Comparison of ENCODE assay signal across 1 cellular context in the genomic region with DNA sequence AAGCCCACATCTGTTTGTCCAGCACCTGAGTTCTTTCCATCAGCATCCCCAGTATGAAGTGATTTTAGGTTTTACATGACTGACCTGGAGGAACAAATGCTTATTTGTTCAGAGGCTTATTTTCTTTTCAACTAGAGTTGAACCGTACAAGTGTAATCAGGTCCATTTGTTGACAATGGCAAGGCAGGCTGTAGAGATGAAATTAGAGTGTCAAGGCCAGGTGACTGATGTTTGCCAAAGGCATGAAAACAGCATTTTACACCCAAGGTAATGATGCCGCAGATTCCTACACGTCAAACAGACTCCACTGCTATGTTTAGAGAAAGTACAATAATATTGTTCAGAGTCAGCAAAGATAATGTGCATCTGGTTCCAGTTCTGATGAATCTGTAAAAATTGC.
TF ChIP-seq lines count a peak whose summit lies in the region.

No MANE protein-coding gene starts in this region.

TF ChIP-seq in HepG2, 621 proteins besides CTCF, POLR2A, EP300 and RAD21 (continued from another document and continues in another):
- TF ChIP-seq TAF15 (IDR thresholded peaks at IDR 0.05; ENCODE audit: low read depth, low read length, poor library complexity, severe bottlenecking) (no peak), WIZ (CRISPR knock-in tag; IDR thresholded peaks at IDR 0.05) (0 out of 2 replicates have a peak, but pooled peaks have one; percentile 36), HOXA7 (CRISPR knock-in tag; IDR thresholded peaks at IDR 0.05) (no peak), KDM4B (CRISPR knock-in tag; IDR thresholded peaks at IDR 0.05) (0 out of 2 replicates have a peak, but pooled peaks have one; percentile 27), BCL6 (CRISPR knock-in tag; IDR thresholded peaks at IDR 0.05) (peak; percentile 83), JDP2 (CRISPR knock-in tag; IDR thresholded peaks at IDR 0.05; ENCODE audit: borderline replicate concordance) (no peak), ZNF510 (CRISPR knock-in tag; IDR thresholded peaks at IDR 0.05; ENCODE audit: low read depth) (no peak), ZNF121 (CRISPR knock-in tag; IDR thresholded peaks at IDR 0.05) (no peak), ZNF619 (CRISPR knock-in tag; IDR thresholded peaks at IDR 0.05) (no peak), ZNF749 (CRISPR knock-in tag; IDR thresholded peaks at IDR 0.05; ENCODE audit: borderline replicate concordance) (no peak), EED (CRISPR knock-in tag; IDR thresholded peaks at IDR 0.05) (no peak), ZNF563 (CRISPR knock-in tag; IDR thresholded peaks at IDR 0.05) (no peak), MAFF (IDR thresholded peaks at IDR 0.05; ENCODE audit: low read depth, low read length) (peak; percentile 21; the same call in 1 of the 2 replicates), PHF20 (CRISPR knock-in tag; IDR thresholded peaks at IDR 0.05) (no peak), SMYD3 (CRISPR knock-in tag; IDR thresholded peaks at IDR 0.05) (0 out of 2 replicates have a peak, but pooled peaks have one; percentile 49), EZH2 (conservative IDR thresholded peaks at IDR 0.05; ENCODE audit: low read depth, low read length) (no peak), ZNF790 (CRISPR knock-in tag; IDR thresholded peaks at IDR 0.05; ENCODE audit: borderline replicate concordance) (no peak), SMAD1 (CRISPR knock-in tag; IDR thresholded peaks at IDR 0.05; ENCODE audit: borderline replicate concordance, low read depth) (no peak), ZNF343 (CRISPR knock-in tag; IDR thresholded peaks at IDR 0.05) (no peak), ZNF674 (CRISPR knock-in tag; IDR thresholded peaks at IDR 0.05; ENCODE audit: low read depth) (no peak), FOXJ3 (CRISPR knock-in tag; IDR thresholded peaks at IDR 0.05; ENCODE audit: borderline replicate concordance) (peak; percentile 64; the same call in 1 of the 2 replicates), SALL1 (CRISPR knock-in tag; IDR thresholded peaks at IDR 0.05) (peak; percentile 75; the same call in 1 of the 2 replicates), PPARG (CRISPR knock-in tag; conservative IDR thresholded peaks at IDR 0.05) (0 out of 2 replicates have a peak, but pooled peaks have one; percentile 30), PTBP1 (IDR thresholded peaks at IDR 0.05; ENCODE audit: low read depth, low read length, poor library complexity, severe bottlenecking) (no peak), ZNF761 (CRISPR knock-in tag; conservative IDR thresholded peaks at IDR 0.05) (no peak), KLF15 (CRISPR knock-in tag; IDR thresholded peaks at IDR 0.05; ENCODE audit: borderline replicate concordance) (no peak), NR1H2 (CRISPR knock-in tag; IDR thresholded peaks at IDR 0.05; ENCODE audit: borderline replicate concordance, low read depth) (no peak), CHD4 (IDR thresholded peaks at IDR 0.05; ENCODE audit: borderline replicate concordance, low read length) (no peak), TBL1XR1 (IDR thresholded peaks at IDR 0.05; ENCODE audit: borderline replicate concordance, low read length, partially characterized antibody) (no peak), ZNF616 (CRISPR knock-in tag; IDR thresholded peaks at IDR 0.05; ENCODE audit: low read depth) (no peak), GFI1 (CRISPR knock-in tag; IDR thresholded peaks at IDR 0.05; ENCODE audit: borderline replicate concordance) (peak; percentile 84; the same call in 1 of the 2 replicates), KAT8 (CRISPR knock-in tag; IDR thresholded peaks at IDR 0.05) (0 out of 2 replicates have a peak, but pooled peaks have one; percentile 24), JARID2 (CRISPR knock-in tag; IDR thresholded peaks at IDR 0.05; ENCODE audit: insufficient replicate concordance) (no peak), SMARCC2 (IDR thresholded peaks at IDR 0.05) (no peak)
- TF ChIP-seq, protein P1, sequence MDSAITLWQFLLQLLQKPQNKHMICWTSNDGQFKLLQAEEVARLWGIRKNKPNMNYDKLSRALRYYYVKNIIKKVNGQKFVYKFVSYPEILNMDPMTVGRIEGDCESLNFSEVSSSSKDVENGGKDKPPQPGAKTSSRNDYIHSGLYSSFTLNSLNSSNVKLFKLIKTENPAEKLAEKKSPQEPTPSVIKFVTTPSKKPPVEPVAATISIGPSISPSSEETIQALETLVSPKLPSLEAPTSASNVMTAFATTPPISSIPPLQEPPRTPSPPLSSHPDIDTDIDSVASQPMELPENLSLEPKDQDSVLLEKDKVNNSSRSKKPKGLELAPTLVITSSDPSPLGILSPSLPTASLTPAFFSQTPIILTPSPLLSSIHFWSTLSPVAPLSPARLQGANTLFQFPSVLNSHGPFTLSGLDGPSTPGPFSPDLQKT (CRISPR knock-in tag; IDR thresholded peaks at IDR 0.05; ENCODE audit: borderline replicate concordance), result no peak
- TF ChIP-seq, protein P2, sequence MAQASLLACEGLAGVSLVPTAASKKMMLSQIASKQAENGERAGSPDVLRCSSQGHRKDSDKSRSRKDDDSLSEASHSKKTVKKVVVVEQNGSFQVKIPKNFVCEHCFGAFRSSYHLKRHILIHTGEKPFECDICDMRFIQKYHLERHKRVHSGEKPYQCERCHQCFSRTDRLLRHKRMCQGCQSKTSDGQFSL (CRISPR knock-in tag; IDR thresholded peaks at IDR 0.05), result no peak
- TF ChIP-seq, protein P3, sequence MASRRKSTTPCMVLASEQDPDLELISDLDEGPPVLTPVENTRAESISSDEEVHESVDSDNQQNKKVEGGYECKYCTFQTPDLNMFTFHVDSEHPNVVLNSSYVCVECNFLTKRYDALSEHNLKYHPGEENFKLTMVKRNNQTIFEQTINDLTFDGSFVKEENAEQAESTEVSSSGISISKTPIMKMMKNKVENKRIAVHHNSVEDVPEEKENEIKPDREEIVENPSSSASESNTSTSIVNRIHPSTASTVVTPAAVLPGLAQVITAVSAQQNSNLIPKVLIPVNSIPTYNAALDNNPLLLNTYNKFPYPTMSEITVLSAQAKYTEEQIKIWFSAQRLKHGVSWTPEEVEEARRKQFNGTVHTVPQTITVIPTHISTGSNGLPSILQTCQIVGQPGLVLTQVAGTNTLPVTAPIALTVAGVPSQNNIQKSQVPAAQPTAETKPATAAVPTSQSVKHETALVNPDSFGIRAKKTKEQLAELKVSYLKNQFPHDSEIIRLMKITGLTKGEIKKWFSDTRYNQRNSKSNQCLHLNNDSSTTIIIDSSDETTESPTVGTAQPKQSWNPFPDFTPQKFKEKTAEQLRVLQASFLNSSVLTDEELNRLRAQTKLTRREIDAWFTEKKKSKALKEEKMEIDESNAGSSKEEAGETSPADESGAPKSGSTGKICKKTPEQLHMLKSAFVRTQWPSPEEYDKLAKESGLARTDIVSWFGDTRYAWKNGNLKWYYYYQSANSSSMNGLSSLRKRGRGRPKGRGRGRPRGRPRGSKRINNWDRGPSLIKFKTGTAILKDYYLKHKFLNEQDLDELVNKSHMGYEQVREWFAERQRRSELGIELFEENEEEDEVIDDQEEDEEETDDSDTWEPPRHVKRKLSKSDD (CRISPR knock-in tag; IDR thresholded peaks at IDR 0.05; ENCODE audit: low read depth), result no peak
- TF ChIP-seq, protein P4, sequence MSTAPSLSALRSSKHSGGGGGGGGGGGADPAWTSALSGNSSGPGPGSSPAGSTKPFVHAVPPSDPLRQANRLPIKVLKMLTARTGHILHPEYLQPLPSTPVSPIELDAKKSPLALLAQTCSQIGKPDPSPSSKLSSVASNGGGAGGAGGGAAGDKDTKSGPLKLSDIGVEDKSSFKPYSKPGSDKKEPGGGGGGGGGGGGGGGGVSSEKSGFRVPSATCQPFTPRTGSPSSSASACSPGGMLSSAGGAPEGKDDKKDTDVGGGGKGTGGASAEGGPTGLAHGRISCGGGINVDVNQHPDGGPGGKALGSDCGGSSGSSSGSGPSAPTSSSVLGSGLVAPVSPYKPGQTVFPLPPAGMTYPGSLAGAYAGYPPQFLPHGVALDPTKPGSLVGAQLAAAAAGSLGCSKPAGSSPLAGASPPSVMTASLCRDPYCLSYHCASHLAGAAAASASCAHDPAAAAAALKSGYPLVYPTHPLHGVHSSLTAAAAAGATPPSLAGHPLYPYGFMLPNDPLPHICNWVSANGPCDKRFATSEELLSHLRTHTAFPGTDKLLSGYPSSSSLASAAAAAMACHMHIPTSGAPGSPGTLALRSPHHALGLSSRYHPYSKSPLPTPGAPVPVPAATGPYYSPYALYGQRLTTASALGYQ (CRISPR knock-in tag; IDR thresholded peaks at IDR 0.05), result peak; percentile 63; the same call in 1 of the 2 replicates
- TF ChIP-seq, protein P5, sequence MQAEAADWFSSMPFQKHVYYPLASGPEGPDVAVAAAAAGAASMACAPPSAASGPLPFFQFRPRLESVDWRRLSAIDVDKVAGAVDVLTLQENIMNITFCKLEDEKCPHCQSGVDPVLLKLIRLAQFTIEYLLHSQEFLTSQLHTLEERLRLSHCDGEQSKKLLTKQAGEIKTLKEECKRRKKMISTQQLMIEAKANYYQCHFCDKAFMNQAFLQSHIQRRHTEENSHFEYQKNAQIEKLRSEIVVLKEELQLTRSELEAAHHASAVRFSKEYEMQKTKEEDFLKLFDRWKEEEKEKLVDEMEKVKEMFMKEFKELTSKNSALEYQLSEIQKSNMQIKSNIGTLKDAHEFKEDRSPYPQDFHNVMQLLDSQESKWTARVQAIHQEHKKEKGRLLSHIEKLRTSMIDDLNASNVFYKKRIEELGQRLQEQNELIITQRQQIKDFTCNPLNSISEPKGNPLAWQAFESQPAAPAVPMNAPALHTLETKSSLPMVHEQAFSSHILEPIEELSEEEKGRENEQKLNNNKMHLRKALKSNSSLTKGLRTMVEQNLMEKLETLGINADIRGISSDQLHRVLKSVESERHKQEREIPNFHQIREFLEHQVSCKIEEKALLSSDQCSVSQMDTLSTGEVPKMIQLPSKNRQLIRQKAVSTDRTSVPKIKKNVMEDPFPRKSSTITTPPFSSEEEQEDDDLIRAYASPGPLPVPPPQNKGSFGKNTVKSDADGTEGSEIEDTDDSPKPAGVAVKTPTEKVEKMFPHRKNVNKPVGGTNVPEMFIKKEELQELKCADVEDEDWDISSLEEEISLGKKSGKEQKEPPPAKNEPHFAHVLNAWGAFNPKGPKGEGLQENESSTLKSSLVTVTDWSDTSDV (CRISPR knock-in tag; IDR thresholded peaks at IDR 0.05), result no peak
- TF ChIP-seq, protein P6, sequence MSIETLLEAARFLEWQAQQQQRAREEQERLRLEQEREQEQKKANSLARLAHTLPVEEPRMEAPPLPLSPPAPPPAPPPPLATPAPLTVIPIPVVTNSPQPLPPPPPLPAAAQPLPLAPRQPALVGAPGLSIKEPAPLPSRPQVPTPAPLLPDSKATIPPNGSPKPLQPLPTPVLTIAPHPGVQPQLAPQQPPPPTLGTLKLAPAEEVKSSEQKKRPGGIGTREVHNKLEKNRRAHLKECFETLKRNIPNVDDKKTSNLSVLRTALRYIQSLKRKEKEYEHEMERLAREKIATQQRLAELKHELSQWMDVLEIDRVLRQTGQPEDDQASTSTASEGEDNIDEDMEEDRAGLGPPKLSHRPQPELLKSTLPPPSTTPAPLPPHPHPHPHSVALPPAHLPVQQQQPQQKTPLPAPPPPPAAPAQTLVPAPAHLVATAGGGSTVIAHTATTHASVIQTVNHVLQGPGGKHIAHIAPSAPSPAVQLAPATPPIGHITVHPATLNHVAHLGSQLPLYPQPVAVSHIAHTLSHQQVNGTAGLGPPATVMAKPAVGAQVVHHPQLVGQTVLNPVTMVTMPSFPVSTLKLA (IDR thresholded peaks at IDR 0.05), result no peak
- TF ChIP-seq, protein P7, sequence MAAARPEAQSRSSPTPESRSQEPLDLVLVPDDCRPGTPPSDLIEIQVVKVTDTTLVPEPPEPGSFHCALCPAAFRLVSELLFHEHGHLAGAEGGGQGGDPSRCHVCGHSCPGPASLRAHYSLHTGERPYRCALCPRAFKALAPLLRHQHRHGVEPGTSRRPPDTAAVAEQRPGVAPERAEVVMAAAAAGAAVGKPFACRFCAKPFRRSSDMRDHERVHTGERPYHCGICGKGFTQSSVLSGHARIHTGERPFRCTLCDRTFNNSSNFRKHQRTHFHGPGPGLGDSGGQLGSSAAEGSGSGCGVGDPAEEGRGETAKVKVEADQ (CRISPR knock-in tag; IDR thresholded peaks at IDR 0.05; ENCODE audit: borderline replicate concordance), result no peak
- TF ChIP-seq, protein P8, sequence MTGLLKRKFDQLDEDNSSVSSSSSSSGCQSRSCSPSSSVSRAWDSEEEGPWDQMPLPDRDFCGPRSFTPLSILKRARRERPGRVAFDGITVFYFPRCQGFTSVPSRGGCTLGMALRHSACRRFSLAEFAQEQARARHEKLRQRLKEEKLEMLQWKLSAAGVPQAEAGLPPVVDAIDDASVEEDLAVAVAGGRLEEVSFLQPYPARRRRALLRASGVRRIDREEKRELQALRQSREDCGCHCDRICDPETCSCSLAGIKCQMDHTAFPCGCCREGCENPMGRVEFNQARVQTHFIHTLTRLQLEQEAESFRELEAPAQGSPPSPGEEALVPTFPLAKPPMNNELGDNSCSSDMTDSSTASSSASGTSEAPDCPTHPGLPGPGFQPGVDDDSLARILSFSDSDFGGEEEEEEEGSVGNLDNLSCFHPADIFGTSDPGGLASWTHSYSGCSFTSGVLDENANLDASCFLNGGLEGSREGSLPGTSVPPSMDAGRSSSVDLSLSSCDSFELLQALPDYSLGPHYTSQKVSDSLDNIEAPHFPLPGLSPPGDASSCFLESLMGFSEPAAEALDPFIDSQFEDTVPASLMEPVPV (CRISPR knock-in tag; IDR thresholded peaks at IDR 0.05), result no peak
- TF ChIP-seq, protein P9, sequence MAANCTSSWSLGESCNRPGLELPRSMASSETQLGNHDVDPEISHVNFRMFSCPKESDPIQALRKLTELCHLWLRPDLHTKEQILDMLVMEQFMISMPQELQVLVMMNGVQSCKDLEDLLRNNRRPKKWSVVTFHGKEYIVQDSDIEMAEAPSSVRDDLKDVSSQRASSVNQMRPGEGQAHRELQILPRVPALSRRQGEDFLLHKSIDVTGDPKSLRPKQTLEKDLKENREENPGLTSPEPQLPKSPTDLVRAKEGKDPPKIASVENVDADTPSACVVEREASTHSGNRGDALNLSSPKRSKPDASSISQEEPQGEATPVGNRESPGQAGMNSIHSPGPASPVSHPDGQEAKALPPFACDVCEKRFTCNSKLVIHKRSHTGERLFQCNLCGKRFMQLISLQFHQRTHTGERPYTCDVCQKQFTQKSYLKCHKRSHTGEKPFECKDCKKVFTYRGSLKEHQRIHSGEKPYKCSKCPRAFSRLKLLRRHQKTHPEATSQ (CRISPR knock-in tag; IDR thresholded peaks at IDR 0.05; ENCODE audit: borderline replicate concordance), result no peak
- TF ChIP-seq, protein P10, sequence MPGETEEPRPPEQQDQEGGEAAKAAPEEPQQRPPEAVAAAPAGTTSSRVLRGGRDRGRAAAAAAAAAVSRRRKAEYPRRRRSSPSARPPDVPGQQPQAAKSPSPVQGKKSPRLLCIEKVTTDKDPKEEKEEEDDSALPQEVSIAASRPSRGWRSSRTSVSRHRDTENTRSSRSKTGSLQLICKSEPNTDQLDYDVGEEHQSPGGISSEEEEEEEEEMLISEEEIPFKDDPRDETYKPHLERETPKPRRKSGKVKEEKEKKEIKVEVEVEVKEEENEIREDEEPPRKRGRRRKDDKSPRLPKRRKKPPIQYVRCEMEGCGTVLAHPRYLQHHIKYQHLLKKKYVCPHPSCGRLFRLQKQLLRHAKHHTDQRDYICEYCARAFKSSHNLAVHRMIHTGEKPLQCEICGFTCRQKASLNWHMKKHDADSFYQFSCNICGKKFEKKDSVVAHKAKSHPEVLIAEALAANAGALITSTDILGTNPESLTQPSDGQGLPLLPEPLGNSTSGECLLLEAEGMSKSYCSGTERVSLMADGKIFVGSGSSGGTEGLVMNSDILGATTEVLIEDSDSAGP (CRISPR knock-in tag; IDR thresholded peaks at IDR 0.05; ENCODE audit: borderline replicate concordance), result no peak
